18 cellular contexts compared by ENCODE assay signal in genomic region chr16:72517154-72517553, GRCh38.
DNase-seq lines count a peak whose midpoint lies in the region; ATAC-seq, FAIRE-seq and TF ChIP-seq lines count a peak whose summit lies in the region.
"Had no signal": no experiment of that assay in that cellular context is flagged by ENCODE, and none has a peak within 500 bp of the region (broad histone marks: within the 10 kb centered on the region; RNA-seq: fewer than 3 reads in every experiment).

No MANE protein-coding gene starts in this region.

- no peak overlapping the region for H3K4me2 ChIP-seq in keratinocyte (ENCODE audit: control insufficient read depth, extremely low read depth, insufficient read depth, low read depth, low read length)
- H3K4me2 ChIP-seq in H9 (ENCODE audit: insufficient read depth, insufficient read length, low read length): no peak overlapping the region

- no peak overlapping the region for H3K14ac ChIP-seq in H9 (ENCODE audit: insufficient read depth, low read length)

- 92 to 95% (median 95%) methylated on average over 2 of the region's 2 CpGs for WGBS in psoas muscle, 3 donors
- WGBS in H9 (ENCODE audit: extremely low coverage, insufficient read length, low lambda C conversion rate): no CpG with 5 or more reads among the region's 2 CpGs

- H3K36me3 ChIP-seq in keratinocyte (ENCODE audit: control insufficient read depth in 2 of 2, extremely low read depth in 1 of 2, insufficient read depth in 2 of 2, low read length in 2 of 2) (no peaks in the 10 kb centered on the region), psoas muscle (ENCODE audit: insufficient read depth in 1 of 2, low read depth in 1 of 2) (no peaks in the 10 kb centered on the region)

- peaks cover 15 to 27% (median 17%) of the 10 kb centered on the region in 3 experiments for H3K36me3 Mint-ChIP-seq in H9 (ENCODE audit: insufficient read depth in 1 of 3, low read depth in 3 of 3)

- no peak overlapping the region for H2BK5ac ChIP-seq in H9 (ENCODE audit: insufficient read length, low read length)

- H3K9ac ChIP-seq in keratinocyte (ENCODE audit: control insufficient read depth, extremely low read depth, insufficient read depth, low read length) (no peak overlapping the region), H9 (ENCODE audit: extremely low read depth, insufficient read length, low read length) (no peak overlapping the region)

- no peak overlapping the region for H3K27ac ChIP-seq in epithelial cell of prostate
- no peak overlapping the region for H3K27ac ChIP-seq in keratinocyte (ENCODE audit: control insufficient read depth, insufficient read depth, low read length)
- H3K27ac ChIP-seq in psoas muscle: no peak overlapping the region
- H3K27ac ChIP-seq in H9 (ENCODE audit: insufficient read length, low read depth, low read length): no peak overlapping the region
- H3K27ac ChIP-seq: C4-2B had no signal

- no peak overlapping the region for H3T11ph ChIP-seq in H9 (ENCODE audit: low read length)

- H3K56ac ChIP-seq in H9 (ENCODE audit: insufficient read length, low read depth, low read length): no peak overlapping the region

- H3K4me1 ChIP-seq in keratinocyte (ENCODE audit: control insufficient read depth, extremely low read depth, insufficient read depth, low read length) (peaks cover 4% of the 10 kb centered on the region), psoas muscle (no peaks in the 10 kb centered on the region), H9 (ENCODE audit: insufficient read depth, low read length) (no peaks in the 10 kb centered on the region)
- H3K4me1 ChIP-seq: Caco-2, HAP-1 had no signal

- no peak overlapping the region for H4K91ac ChIP-seq in H9 (ENCODE audit: insufficient read length, low read depth, low read length)

- no peak overlapping the region for H3K4ac ChIP-seq in H9 (ENCODE audit: low read depth, low read length)

- H3K9me3 ChIP-seq in keratinocyte (ENCODE audit: control insufficient read depth, low read depth, low read length) (no peaks in the 10 kb centered on the region), psoas muscle (no peaks in the 10 kb centered on the region), H9 (ENCODE audit: control insufficient read depth, low read depth, low read length) (peaks cover 7% of the 10 kb centered on the region)

- H3K18ac ChIP-seq in H9 (ENCODE audit: insufficient read length, low read depth, low read length): no peak overlapping the region

- peaks cover 8 to 10% of the 10 kb centered on the region in 2 experiments for H3K9me3 Mint-ChIP-seq in H9
- H3K9me3 Mint-ChIP-seq: CD4-positive, alpha-beta T cell had no signal

- H2BK12ac ChIP-seq in H9 (ENCODE audit: insufficient read length, low read depth, low read length): no peak overlapping the region

- no peak overlapping the region for H3K27ac Mint-ChIP-seq in H9
- H3K27ac Mint-ChIP-seq: CD4-positive, alpha-beta T cell had no signal

- TF ChIP-seq CTCF in keratinocyte (optimal IDR thresholded peaks at IDR 0.05 in 1 of 3, IDR thresholded peaks at IDR 0.05 in 1 of 3, conservative IDR thresholded peaks at IDR 0.05 in 1 of 3; ENCODE audit: extremely low read depth in 1 of 3, insufficient read depth in 2 of 3, low read length in 3 of 3) (no peak), psoas muscle (IDR thresholded peaks at IDR 0.05) (no peak), H9 (conservative IDR thresholded peaks at IDR 0.05) (no peak)

- no peaks in the 10 kb centered on the region for H3K23me2 ChIP-seq in H9 (ENCODE audit: insufficient read length, low read depth, low read length, poor library complexity, severe bottlenecking)

- no peak overlapping the region for H3K23ac ChIP-seq in H9 (ENCODE audit: insufficient read length, low read depth, low read length)

- no peak overlapping the region for H2BK15ac ChIP-seq in H9 (ENCODE audit: low read depth, low read length)

- H4K20me1 ChIP-seq in keratinocyte (ENCODE audit: control insufficient read depth, extremely low read depth, insufficient read depth, low read length) (no peaks in the 10 kb centered on the region), H9 (ENCODE audit: control insufficient read depth, insufficient read depth, insufficient read length) (no peaks in the 10 kb centered on the region)

- H3K79me2 ChIP-seq in keratinocyte (ENCODE audit: control insufficient read depth, insufficient read depth, low read length) (no peaks in the 10 kb centered on the region), H9 (ENCODE audit: insufficient read depth, low read length) (no peaks in the 10 kb centered on the region)

- H3K4me3 ChIP-seq in keratinocyte (ENCODE audit: control insufficient read depth in 2 of 3, extremely low read depth in 1 of 3, insufficient read depth in 2 of 3, low read depth in 1 of 3, low read length in 3 of 3) (no peak overlapping the region), psoas muscle (no peak overlapping the region)
- H3K4me3 ChIP-seq: HAP-1 had no signal

- no peaks in the 10 kb centered on the region for H3K27me3 Mint-ChIP-seq in H9 (ENCODE audit: low read depth)
- H3K27me3 Mint-ChIP-seq: CD4-positive, alpha-beta T cell had no signal

- H4K8ac ChIP-seq in H9 (replicated peaks; ENCODE audit: insufficient read length, low read depth, low read length): no peak overlapping the region

- ATAC-seq in HG03175 (IDR thresholded peaks at IDR 0.05; ENCODE audit: unreplicated experiment) (no peak), psoas muscle (no peak)

- H3K4me3 Mint-ChIP-seq in H9: no peak overlapping the region
- H3K4me3 Mint-ChIP-seq: CD4-positive, alpha-beta T cell had no signal

- H2AFZ ChIP-seq in keratinocyte (ENCODE audit: control insufficient read depth, low read length) (no peak overlapping the region), H9 (ENCODE audit: low read length) (no peak overlapping the region)

- H3K4me1 Mint-ChIP-seq in H9: no peaks in the 10 kb centered on the region

- no peaks in the 10 kb centered on the region for H3K27me3 ChIP-seq in keratinocyte (ENCODE audit: control insufficient read depth, extremely low read depth, insufficient read depth, low read length)
- H3K27me3 ChIP-seq in psoas muscle (ENCODE audit: insufficient read depth in 3 of 3, low read length in 2 of 3): no peaks in the 10 kb centered on the region
- no peaks in the 10 kb centered on the region for H3K27me3 ChIP-seq in H9 (ENCODE audit: insufficient read depth, low read length)

- H2BK120ac ChIP-seq in H9 (ENCODE audit: low read depth, low read length, poor library complexity, severe bottlenecking): no peak overlapping the region

- H3K79me1 ChIP-seq in H9 (ENCODE audit: insufficient read depth, low read depth, low read length, poor library complexity, severe bottlenecking): no peaks in the 10 kb centered on the region

- intact Hi-C loops in psoas muscle (cut with DNase I): no loop called here

- dilution Hi-C loops in keratinocyte (cut with MboI; ENCODE audit: extremely low pct_ligation_motif_present, low sequenced_read_pairs): no loop called here

- H2BK20ac ChIP-seq in H9 (ENCODE audit: low read depth, low read length, poor library complexity, severe bottlenecking): no peak overlapping the region

- no peaks in the 10 kb centered on the region for H3K9me1 ChIP-seq in keratinocyte (ENCODE audit: control insufficient read depth, extremely low read depth, insufficient read depth, low read length)

- H2AK5ac ChIP-seq in H9 (ENCODE audit: insufficient read length, low read length): no peak overlapping the region

- FAIRE-seq in keratinocyte (lab: Jason Lieb, UNC): peak; percentile 53
- FAIRE-seq: A204.1, D721Med, G401.6, GM12891, GM19239, H1 had no signal

- DNase-seq in LHCN-M2 (ENCODE audit: low read depth): peak; percentile 50
- DNase-seq in epithelial cell of prostate (ENCODE audit: low read depth, low spot score): peak; percentile 12
- no peak for DNase-seq in keratinocyte (ENCODE audit: low read depth, low spot score)
- DNase-seq in psoas muscle: no peak
- no peak for DNase-seq in H9
- DNase-seq: ACHN; AML-193; Caco-2; CD4-positive, alpha-beta T cell had no signal

- no peak overlapping the region for H4K5ac ChIP-seq in H9 (ENCODE audit: insufficient read length, low read depth, low read length)

Comparison
In these comparisons a context has a peak if more than half of its experiments do, and no peak if none do; other contexts are left out.
1. DNase-seq: peak in LHCN-M2 (single experiment) and epithelial cell of prostate (single experiment); none in keratinocyte (single experiment), psoas muscle (0 of 2) and H9 (single experiment).